ENCODE assay signal across 16 cellular contexts in genomic region chr7:47730135-47730534, GRCh38.
DNase-seq lines count a peak whose midpoint lies in the region; ATAC-seq, FAIRE-seq and TF ChIP-seq lines count a peak whose summit lies in the region.
"Had no signal": no experiment of that assay in that cellular context is flagged by ENCODE, and none has a peak within 500 bp of the region (broad histone marks: within the 10 kb centered on the region; RNA-seq: fewer than 3 reads in every experiment).

No MANE protein-coding gene starts in this region.

- ATAC-seq in HG03045 (IDR thresholded peaks at IDR 0.05; ENCODE audit: unreplicated experiment) (no peak), GM18873 (IDR thresholded peaks at IDR 0.05; ENCODE audit: low FRiP score, unreplicated experiment) (no peak)

- no peak overlapping the region for H3K4me3 ChIP-seq in cardiac fibroblast (replicated peaks in 1 of 2; ENCODE audit: low read depth in 2 of 2, low read length in 2 of 2)
- H3K4me3 ChIP-seq: MG63 had no signal

- FAIRE-seq in HTR-8/SVneo (lab: Jason Lieb, UNC) (no peak), urothelium cell line (lab: Jason Lieb, UNC) (no peak)
- FAIRE-seq: GM19239, H1 had no signal

- H3K4me1 Mint-ChIP-seq in mesothelial cell of epicardium, result peaks cover 45% of the 10 kb centered on the region

- peak overlapping the region; percentile 27 for H3K27ac Mint-ChIP-seq in mesothelial cell of epicardium

- H3K9me3 Mint-ChIP-seq in mesothelial cell of epicardium, result no peaks in the 10 kb centered on the region

- H3K36me3 Mint-ChIP-seq in mesothelial cell of epicardium, result no peaks in the 10 kb centered on the region

- TF ChIP-seq CTCF in cardiac fibroblast (IDR thresholded peaks at IDR 0.05; ENCODE audit: low read depth, low read length) (no peak), mesothelial cell of epicardium (IDR thresholded peaks at IDR 0.05; ENCODE audit: unreplicated experiment) (no peak)

- H3K4me3 Mint-ChIP-seq in mesothelial cell of epicardium, result no peak overlapping the region

- no peaks in the 10 kb centered on the region for H3K27me3 Mint-ChIP-seq in mesothelial cell of epicardium (ENCODE audit: low read depth)

- DNase-seq in HTR-8/SVneo (ENCODE audit: insufficient read length, low spot score) (peak; percentile 35), cardiac fibroblast (ENCODE audit: low read depth in 2 of 2) (peak; percentile 29 to 32), mesothelial cell of epicardium (ENCODE audit: low spot score in 2 of 2, unreplicated experiment in 2 of 2) (no peak), urothelium cell line (ENCODE audit: low spot score) (peak; percentile 75), kidney tubule cell (ENCODE audit: low spot score) (no peak)
- DNase-seq: COR-L47, DMS153, EL, MG63, NCI-H1092, NCI-H1694, NCI-H748 treated with DMSO at 0.1 percent for 48 hours had no signal

Comparison
In these comparisons a context has a peak if more than half of its experiments do, and no peak if none do; other contexts are left out.
1. DNase-seq: peak in HTR-8/SVneo (single experiment), cardiac fibroblast (2 of 2) and urothelium cell line (single experiment); none in mesothelial cell of epicardium (0 of 2) and kidney tubule cell (single experiment).